ENCODE assay signal across 8 cellular contexts in genomic region chr22:38273135-38273761, GRCh38. TPM values are rescaled to one million over a fixed set of nuclear protein-coding genes. Genes with fewer than 3 reads are reported as not detected.
DNase-seq lines count a peak whose midpoint lies in the region; ATAC-seq and TF ChIP-seq lines count a peak whose summit lies in the region.

No MANE protein-coding gene starts in this region.

- DNase-seq in RPMI8226 (peak; percentile 25), endothelial cell (ENCODE audit: low spot score) (no peak), mucosa of gallbladder (ENCODE audit: low spot score) (no peak), NCI-H128 (lab: John Stamatoyannopoulos, UW; ENCODE audit: unreplicated experiment) (no peak)
- DNase-seq in natural killer cell treated with Interleukin-12 subunit alpha and Interleukin-12 subunit beta and Interleukin-15 and Interleukin-18, amount 100 ng/mL, for 72 hours (ENCODE audit: low spot score) = no peak

- peak overlapping the region; percentile 95 for H3K4me3 Mint-ChIP-seq in endothelial cell (ENCODE audit: unreplicated experiment)
- peak overlapping the region; percentile 91 for H3K4me3 Mint-ChIP-seq in natural killer cell treated with Interleukin-12 subunit alpha and Interleukin-12 subunit beta and Interleukin-15 and Interleukin-18, amount 100 ng/mL, for 72 hours

- ATAC-seq in natural killer cell treated with Interleukin-12 subunit alpha and Interleukin-12 subunit beta and Interleukin-15 and Interleukin-18, amount 100 ng/mL, for 72 hours = no peak
- ATAC-seq in GM19023 (IDR thresholded peaks at IDR 0.05; ENCODE audit: unreplicated experiment) (no peak), HG03108 (IDR thresholded peaks at IDR 0.05; ENCODE audit: unreplicated experiment) (no peak)

- TF ChIP-seq CTCF in endothelial cell (IDR thresholded peaks at IDR 0.05; ENCODE audit: unreplicated experiment) = no peak

- H3K36me3 Mint-ChIP-seq in endothelial cell (ENCODE audit: low read depth, unreplicated experiment) = peaks cover 6% of the 10 kb centered on the region
- H3K36me3 Mint-ChIP-seq in natural killer cell treated with Interleukin-12 subunit alpha and Interleukin-12 subunit beta and Interleukin-15 and Interleukin-18, amount 100 ng/mL, for 72 hours = no peaks in the 10 kb centered on the region

- peak overlapping the region; percentile 87 for H3K27ac Mint-ChIP-seq in endothelial cell (ENCODE audit: unreplicated experiment)
- peak overlapping the region; percentile 90 to 98 for H3K27ac Mint-ChIP-seq in natural killer cell treated with Interleukin-12 subunit alpha and Interleukin-12 subunit beta and Interleukin-15 and Interleukin-18, amount 100 ng/mL, for 72 hours

- no peaks in the 10 kb centered on the region for H3K9me3 Mint-ChIP-seq in endothelial cell (ENCODE audit: unreplicated experiment)
- no peaks in the 10 kb centered on the region for H3K9me3 Mint-ChIP-seq in natural killer cell treated with Interleukin-12 subunit alpha and Interleukin-12 subunit beta and Interleukin-15 and Interleukin-18, amount 100 ng/mL, for 72 hours

- peaks cover 17% of the 10 kb centered on the region for H3K4me1 Mint-ChIP-seq in endothelial cell (ENCODE audit: unreplicated experiment)
- peaks cover 32 to 42% of the 10 kb centered on the region in 2 donors for H3K4me1 Mint-ChIP-seq in natural killer cell treated with Interleukin-12 subunit alpha and Interleukin-12 subunit beta and Interleukin-15 and Interleukin-18, amount 100 ng/mL, for 72 hours (ENCODE audit: low read depth in 2 of 2)

- H3K27me3 Mint-ChIP-seq in endothelial cell (ENCODE audit: unreplicated experiment) = peaks cover 4% of the 10 kb centered on the region
- H3K27me3 Mint-ChIP-seq in natural killer cell treated with Interleukin-12 subunit alpha and Interleukin-12 subunit beta and Interleukin-15 and Interleukin-18, amount 100 ng/mL, for 72 hours = peaks cover 0 to 3% of the 10 kb centered on the region in 2 donors

- peak overlapping the region; percentile 86 for H3K4me3 ChIP-seq in GM08714 (ENCODE audit: low read length)

RNA-seq across cellular contexts. Expression of gene TMEM184B, which starts 0.4 kb away (rescaled TPM):
- total RNA-seq in endothelial cell (ENCODE audit: unreplicated experiment) (59.8 TPM), mucosa of gallbladder (108 TPM)
- total RNA-seq in natural killer cell treated with Interleukin-12 subunit alpha and Interleukin-12 subunit beta and Interleukin-15 and Interleukin-18, amount 100 ng/mL, for 72 hours = 10 to 100 TPM; 59.4 to 59.8 TPM

RNA-seq across cellular contexts. Expression of gene CSNK1E, which starts 44.0 kb away (rescaled TPM):
- 144 TPM for total RNA-seq in endothelial cell (ENCODE audit: unreplicated experiment)
- total RNA-seq in natural killer cell treated with Interleukin-12 subunit alpha and Interleukin-12 subunit beta and Interleukin-15 and Interleukin-18, amount 100 ng/mL, for 72 hours = 100 to 1,000 TPM; 107 to 156 TPM
- 131 TPM for total RNA-seq in mucosa of gallbladder
